8 cellular contexts compared by ENCODE assay signal in genomic region chr5:102545175-102545574, GRCh38. TPM values are rescaled to one million over a fixed set of nuclear protein-coding genes. Genes with fewer than 3 reads are reported as not detected.
DNase-seq lines count a peak whose midpoint lies in the region; ATAC-seq and TF ChIP-seq lines count a peak whose summit lies in the region.

No MANE protein-coding gene starts in this region.

- peak; percentile 2 for DNase-seq in stimulated activated CD4-positive, alpha-beta T cell treated with anti-CD3 and anti-CD28 coated beads, Interleukin-15, amount 100 ng/mL, for 24 hours
- DNase-seq in stimulated activated CD4-positive, alpha-beta T cell treated with anti-CD3 and anti-CD28 coated beads, Interleukin-4, amount 100 ng/mL, for 4 hours: no peak
- DNase-seq in amniotic epithelial cell (ENCODE audit: low read depth) (peak; percentile 14), NCI-H187 treated with DMSO at 0.1 percent for 48 hours (lab: John Stamatoyannopoulos, UW) (no peak), NCI-H345 (lab: John Stamatoyannopoulos, UW) (no peak), esophagus muscularis mucosa (ENCODE audit: extremely low spot score) (no peak)

- no peaks in the 10 kb centered on the region for H3K27me3 Mint-ChIP-seq in stimulated activated memory B cell treated with anti-CD40 and anti-IgM and Interleukin-4, amounts not matched to agents 10 μg/mL and 1 μg/mL and 100 μg/mL, for 72 hours

- H3K27ac Mint-ChIP-seq in stimulated activated memory B cell treated with anti-CD40 and anti-IgM and Interleukin-4, amounts not matched to agents 10 μg/mL and 1 μg/mL and 100 μg/mL, for 72 hours: no peak overlapping the region

- intact Hi-C loops in esophagus muscularis mucosa (cut with DNase I): no loop called here

- H3K27me3 ChIP-seq in esophagus muscularis mucosa: no peaks in the 10 kb centered on the region

- no peak for TF ChIP-seq EP300 in esophagus muscularis mucosa (IDR thresholded peaks at IDR 0.05)

- peaks cover 3% of the 10 kb centered on the region for H3K9me3 Mint-ChIP-seq in stimulated activated memory B cell treated with anti-CD40 and anti-IgM and Interleukin-4, amounts not matched to agents 10 μg/mL and 1 μg/mL and 100 μg/mL, for 72 hours

- no peak overlapping the region for H3K4me3 Mint-ChIP-seq in stimulated activated memory B cell treated with anti-CD40 and anti-IgM and Interleukin-4, amounts not matched to agents 10 μg/mL and 1 μg/mL and 100 μg/mL, for 72 hours

- H3K4me1 ChIP-seq in esophagus muscularis mucosa: no peaks in the 10 kb centered on the region

- 83% methylated on average over 6 of the region's 6 CpGs for WGBS in esophagus muscularis mucosa

- no peak for TF ChIP-seq CTCF in esophagus muscularis mucosa (IDR thresholded peaks at IDR 0.05)

- TF ChIP-seq POLR2A in esophagus muscularis mucosa (IDR thresholded peaks at IDR 0.05; ENCODE audit: low read depth): no peak

- no peaks in the 10 kb centered on the region for H3K36me3 ChIP-seq in esophagus muscularis mucosa

- H3K36me3 Mint-ChIP-seq in stimulated activated memory B cell treated with anti-CD40 and anti-IgM and Interleukin-4, amounts not matched to agents 10 μg/mL and 1 μg/mL and 100 μg/mL, for 72 hours: no peaks in the 10 kb centered on the region

- peaks cover 5% of the 10 kb centered on the region for H3K4me1 Mint-ChIP-seq in stimulated activated memory B cell treated with anti-CD40 and anti-IgM and Interleukin-4, amounts not matched to agents 10 μg/mL and 1 μg/mL and 100 μg/mL, for 72 hours

- H3K4me3 ChIP-seq in esophagus muscularis mucosa: no peak overlapping the region

- H3K27ac ChIP-seq in esophagus muscularis mucosa (replicated peaks in 1 of 4): no peak overlapping the region

- peak; percentile 68 for ATAC-seq in HG03378 (IDR thresholded peaks at IDR 0.05; ENCODE audit: unreplicated experiment)
- peak; percentile 55 for ATAC-seq in stimulated activated memory B cell treated with anti-CD40 and anti-IgM and Interleukin-4, amounts not matched to agents 10 μg/mL and 1 μg/mL and 100 μg/mL, for 72 hours

- no peaks in the 10 kb centered on the region for H3K9me3 ChIP-seq in esophagus muscularis mucosa

RNA-seq across cellular contexts. Expression of gene SLCO6A1, which starts 46.4 kb away (rescaled TPM):
- total RNA-seq in esophagus muscularis mucosa: not detected

Comparison
In these comparisons a context has a peak if more than half of its experiments do, and no peak if none do; other contexts are left out.
1. DNase-seq: peak in stimulated activated CD4-positive, alpha-beta T cell treated with anti-CD3 and anti-CD28 coated beads, Interleukin-15, amount 100 ng/mL, for 24 hours (single experiment) and amniotic epithelial cell (single experiment); none in stimulated activated CD4-positive, alpha-beta T cell treated with anti-CD3 and anti-CD28 coated beads, Interleukin-4, amount 100 ng/mL, for 4 hours (0 of 2), NCI-H187 treated with DMSO at 0.1 percent for 48 hours (single experiment), NCI-H345 (single experiment) and esophagus muscularis mucosa (single experiment).